In genomic region chr16:70064841-70065370, GRCh38 we compare ENCODE assay signal across 8 cellular contexts. TPM values are rescaled to one million over a fixed set of nuclear protein-coding genes. Genes with fewer than 3 reads are reported as not detected.
DNase-seq lines count a peak whose midpoint lies in the region; ATAC-seq and TF ChIP-seq lines count a peak whose summit lies in the region.
"Not testable (repeated sequence)": the region's sequence is repeated elsewhere in the genome, so short reads cannot be mapped to it uniquely, and the experiment has no call there.

No MANE protein-coding gene starts in this region.

- H3K36me3 Mint-ChIP-seq in CD8-positive, alpha-beta memory T cell; activated CD8-positive, alpha-beta T cell treated with anti-CD3 and anti-CD28 coated beads for 36 hours (ENCODE audit: low read depth): not testable (repeated sequence)

- CTCF ChIA-PET in CD8-positive, alpha-beta memory T cell (lab: Charles Lee); HEK293 (lab: Yijun Ruan, JAX); activated CD8-positive, alpha-beta T cell treated with anti-CD3 and anti-CD28 coated beads for 36 hours (lab: Charles Lee): not testable (repeated sequence)

- H3K79me2 ChIP-seq in hepatocyte (peaks cover 50% of the 10 kb centered on the region), osteoblast (ENCODE audit: insufficient read depth, low read length) (peaks cover 52% of the 10 kb centered on the region)

- H3K27me3 Mint-ChIP-seq in CD8-positive, alpha-beta memory T cell; activated CD8-positive, alpha-beta T cell treated with anti-CD3 and anti-CD28 coated beads for 36 hours: not testable (repeated sequence)

- H3K27ac Mint-ChIP-seq in CD8-positive, alpha-beta memory T cell, result peak overlapping the region; percentile 80 to 98 (median 90)
- peak overlapping the region; percentile 71 for H3K27ac Mint-ChIP-seq in activated CD8-positive, alpha-beta T cell treated with anti-CD3 and anti-CD28 coated beads for 36 hours

- ATAC-seq in activated CD8-positive, alpha-beta T cell treated with anti-CD3 and anti-CD28 coated beads for 36 hours, result not testable (repeated sequence)

- not testable (repeated sequence) for H3K4me1 ChIP-seq in CD8-positive, alpha-beta memory T cell (ENCODE audit: insufficient read depth, low read length); HEK293 (ENCODE audit: control insufficient read depth, insufficient read depth, low read length); osteoblast (ENCODE audit: insufficient read depth, low read length)
- peaks cover 20% of the 10 kb centered on the region for H3K4me1 ChIP-seq in hepatocyte (ENCODE audit: insufficient read depth)

- not testable (repeated sequence) for H3K27me3 ChIP-seq in CD8-positive, alpha-beta memory T cell (ENCODE audit: insufficient read depth, low read length, poor library complexity, severe bottlenecking); hepatocyte; osteoblast (ENCODE audit: insufficient read depth, low read length)

- not testable (repeated sequence) for H3K9me3 ChIP-seq in CD8-positive, alpha-beta memory T cell (ENCODE audit: low read length); HEK293 (ENCODE audit: control insufficient read depth, insufficient read depth, low read depth, low read length); hepatocyte (ENCODE audit: low read depth); osteoblast (ENCODE audit: low read depth, low read length)

- DNase-seq in CD8-positive, alpha-beta memory T cell, result peak; percentile 69 to 85 (median 73)
- DNase-seq in NCI-H748 treated with DMSO at 0.1 percent for 48 hours (lab: John Stamatoyannopoulos, UW), result peak; percentile 1
- peak; percentile 73 for DNase-seq in activated CD8-positive, alpha-beta T cell treated with anti-CD3 and anti-CD28 coated beads for 36 hours
- peak; percentile 70 for DNase-seq in central memory CD4-positive, alpha-beta T cell
- peak; percentile 66 for DNase-seq in hepatocyte (ENCODE audit: low spot score)
- peak; percentile 13 for DNase-seq in osteoblast (ENCODE audit: insufficient read length, low spot score, missing footprints)
- DNase-seq in stimulated activated CD8-positive, alpha-beta memory T cell treated with anti-CD3 and anti-CD28 coated beads, Interleukin-4, amount 100 ng/mL, for 48 hours, result peak; percentile 75

- intact Hi-C loops in activated CD8-positive, alpha-beta T cell treated with anti-CD3 and anti-CD28 coated beads for 36 hours (cut with micrococcal nuclease), result not testable (repeated sequence)

- H3K9me2 ChIP-seq in hepatocyte (replicated peaks; ENCODE audit: insufficient read depth), result not testable (repeated sequence)

- H4K20me1 ChIP-seq in hepatocyte (ENCODE audit: insufficient read depth, poor library complexity, severe bottlenecking), result peaks cover 35% of the 10 kb centered on the region
- peaks cover 11% of the 10 kb centered on the region for H4K20me1 ChIP-seq in osteoblast (ENCODE audit: insufficient read depth, low read length)

- peak overlapping the region; percentile 64 for H3K27ac ChIP-seq in CD8-positive, alpha-beta memory T cell (ENCODE audit: low read depth, low read length)
- not testable (repeated sequence) for H3K27ac ChIP-seq in HEK293 (ENCODE audit: extremely low read depth, low read depth, low read length)
- H3K27ac ChIP-seq in hepatocyte, result peak overlapping the region; percentile 95
- H3K27ac ChIP-seq in osteoblast (ENCODE audit: low read depth, low read length), result peak overlapping the region; percentile 47

- TF ChIP-seq CTCF in HEK293 (tag by site-specific recombination; IDR thresholded peaks at IDR 0.05); activated CD8-positive, alpha-beta T cell treated with anti-CD3 and anti-CD28 coated beads for 36 hours (IDR thresholded peaks at IDR 0.05); hepatocyte (IDR thresholded peaks at IDR 0.05; ENCODE audit: poor library complexity); osteoblast (IDR thresholded peaks at IDR 0.05; ENCODE audit: extremely low read depth, low read depth, low read length): not testable (repeated sequence)

- not testable (repeated sequence) for H3K36me3 ChIP-seq in CD8-positive, alpha-beta memory T cell (ENCODE audit: insufficient read depth, low read length); HEK293 (ENCODE audit: control insufficient read depth in 2 of 2, insufficient read depth in 1 of 2, low read length in 2 of 2); hepatocyte (replicated peaks; ENCODE audit: insufficient read depth, low read depth); osteoblast (ENCODE audit: insufficient read depth, low read length)

- H2AFZ ChIP-seq in hepatocyte, result peak overlapping the region; percentile 62
- H2AFZ ChIP-seq in osteoblast (ENCODE audit: low read length), result not testable (repeated sequence)

- peak overlapping the region; percentile 58 for H3K4me3 ChIP-seq in CD8-positive, alpha-beta memory T cell (ENCODE audit: low read length)
- H3K4me3 ChIP-seq in HEK293 (ENCODE audit: low read depth, low read length) (peak overlapping the region; percentile 62), hepatocyte (peak overlapping the region; percentile 72), osteoblast (ENCODE audit: insufficient read depth, low read length) (peak overlapping the region; percentile 76)

- H3K4me2 ChIP-seq in hepatocyte, result peak overlapping the region; percentile 94
- H3K4me2 ChIP-seq in osteoblast (ENCODE audit: insufficient read depth, low read length), result peak overlapping the region; percentile 83

- 2% methylated on average over 22 of the region's 22 CpGs for WGBS in hepatocyte (ENCODE audit: low lambda C conversion rate, missing lambda C conversion rate)

- POLR2A ChIA-PET in CD8-positive, alpha-beta memory T cell (lab: Charles Lee); HEK293 (lab: Yijun Ruan, JAX); activated CD8-positive, alpha-beta T cell treated with anti-CD3 and anti-CD28 coated beads for 36 hours (lab: Charles Lee): not testable (repeated sequence)

- H3K9me3 Mint-ChIP-seq in CD8-positive, alpha-beta memory T cell; activated CD8-positive, alpha-beta T cell treated with anti-CD3 and anti-CD28 coated beads for 36 hours: not testable (repeated sequence)

- H3K4me3 Mint-ChIP-seq in CD8-positive, alpha-beta memory T cell, result peak overlapping the region; percentile 86 to 95 (median 91)
- H3K4me3 Mint-ChIP-seq in activated CD8-positive, alpha-beta T cell treated with anti-CD3 and anti-CD28 coated beads for 36 hours, result peak overlapping the region; percentile 78

- H3K4me1 Mint-ChIP-seq in CD8-positive, alpha-beta memory T cell, result peaks cover 8 to 26% (median 15%) of the 10 kb centered on the region in 3 donors
- H3K4me1 Mint-ChIP-seq in activated CD8-positive, alpha-beta T cell treated with anti-CD3 and anti-CD28 coated beads for 36 hours (ENCODE audit: low read depth), result not testable (repeated sequence)

TF ChIP-seq in HEK293, 187 proteins besides CTCF, POLR2A, EP300 and RAD21 (continues in another document):
- TF ChIP-seq KLF9 (tag by site-specific recombination; IDR thresholded peaks at IDR 0.05; ENCODE audit: low read depth) (peak; percentile 80), ZFHX2 (tag by site-specific recombination; conservative IDR thresholded peaks at IDR 0.05) (peak; percentile 80), ZBTB20 (tag by site-specific recombination; IDR thresholded peaks at IDR 0.05) (peak; percentile 59), PRDM10 (tag by site-specific recombination; IDR thresholded peaks at IDR 0.05) (peak; percentile 65; the same call in 1 of the 2 replicates), ZNF341 (tag by site-specific recombination; IDR thresholded peaks at IDR 0.05; ENCODE audit: low read depth) (peak; percentile 73), SP2 (tag by site-specific recombination; IDR thresholded peaks at IDR 0.05) (peak; percentile 66), SP3 (tag by site-specific recombination; IDR thresholded peaks at IDR 0.05) (0 out of 2 replicates have a peak, but pooled peaks have one; percentile 22), KLF8 (tag by site-specific recombination; IDR thresholded peaks at IDR 0.05) (0 out of 2 replicates have a peak, but pooled peaks have one; percentile 39), ZNF335 (tag by site-specific recombination; conservative IDR thresholded peaks at IDR 0.05) (peak; percentile 54)

RNA-seq across cellular contexts. Expression of gene PDPR, which starts 49.2 kb away (rescaled TPM):
- 10 to 100 TPM; 21.1 to 21.8 TPM for total RNA-seq in CD8-positive, alpha-beta memory T cell
- polyA plus RNA-seq in CD8-positive, alpha-beta memory T cell, result 11.5 TPM
- 10 to 100 TPM; 19.5 to 19.7 TPM for total RNA-seq in activated CD8-positive, alpha-beta T cell treated with anti-CD3 and anti-CD28 coated beads for 36 hours
- total RNA-seq in hepatocyte (16.7 and 17.2 TPM in 2 replicates), osteoblast (23.2 and 34.2 TPM in 2 replicates)
- 5.3 and 6.8 TPM in 2 replicates for polyA plus RNA-seq in hepatocyte

Comparison
In these comparisons a context has a peak if more than half of its experiments do, and no peak if none do; other contexts are left out.
1. DNase-seq: peak in every context shown above with its lines; median percentile 75 in stimulated activated CD8-positive, alpha-beta memory T cell treated with anti-CD3 and anti-CD28 coated beads, Interleukin-4, amount 100 ng/mL, for 48 hours; 73 in CD8-positive, alpha-beta memory T cell; 73 in activated CD8-positive, alpha-beta T cell treated with anti-CD3 and anti-CD28 coated beads for 36 hours; 70 in central memory CD4-positive, alpha-beta T cell; 66 in hepatocyte; 13 in osteoblast; 1 in NCI-H748 treated with DMSO at 0.1 percent for 48 hours.